In genomic region chr4:182886768-182887167, GRCh38 we compare ENCODE assay signal across 18 cellular contexts. TPM values are rescaled to one million over a fixed set of nuclear protein-coding genes. Genes with fewer than 3 reads are reported as not detected.
DNase-seq lines count a peak whose midpoint lies in the region; ATAC-seq and TF ChIP-seq lines count a peak whose summit lies in the region.
"Had no signal": no experiment of that assay in that cellular context is flagged by ENCODE, and none has a peak within 500 bp of the region (broad histone marks: within the 10 kb centered on the region; RNA-seq: fewer than 3 reads in every experiment).

No MANE protein-coding gene starts in this region.

- H3K4me3 ChIP-seq in heart left ventricle (no peak overlapping the region), spleen (no peak overlapping the region)
- H3K4me3 ChIP-seq: A549; BLaER1 treated with 17β-estradiol and CSF1 and Interleukin-3, amounts not matched to agents 10 nM and 100 nM had no signal

- peak; percentile 35 for DNase-seq in activated CD8-positive, alpha-beta memory T cell treated with anti-CD3 and anti-CD28 coated beads for 24 hours
- DNase-seq in activated CD8-positive, alpha-beta memory T cell treated with anti-CD3 and anti-CD28 coated beads, Interleukin-2, amount 50 U/mL, for 48 hours, result no peak
- DNase-seq in Right ventricle myocardium inferior (ENCODE audit: missing footprints) (peak; percentile 21), heart left ventricle (no peak), spleen (peak; percentile 54), NOMO-1 (lab: John Stamatoyannopoulos, UW; ENCODE audit: unreplicated experiment in 2 of 2) (no peak)
- DNase-seq: AML-193; Caco-2; Calu3; CD4-positive, alpha-beta T cell; DMS79 treated with DMSO at 0.1 percent for 48 hours; GF-D8 had no signal

- H3K9me3 ChIP-seq in heart left ventricle (peaks cover 0 to 11% (median 3%) of the 10 kb centered on the region in 12 donors), spleen (peaks cover 2 to 34% (median 12%) of the 10 kb centered on the region in 8 donors)

- no peaks in the 10 kb centered on the region for H3K27me3 ChIP-seq in heart left ventricle
- H3K27me3 ChIP-seq in spleen (replicated peaks in 1 of 7), result no peaks in the 10 kb centered on the region
- H3K27me3 ChIP-seq: BLaER1 treated with 17β-estradiol and CSF1 and Interleukin-3, amounts not matched to agents 10 nM and 100 nM had no signal

- TF ChIP-seq CTCF in heart left ventricle (IDR thresholded peaks at IDR 0.05), result no peak
- no peak for TF ChIP-seq CTCF in spleen (IDR thresholded peaks at IDR 0.05 in 8 of 11, conservative IDR thresholded peaks at IDR 0.05 in 3 of 11)

- TF ChIP-seq POLR2A in heart left ventricle (IDR thresholded peaks at IDR 0.05) (no peak), spleen (IDR thresholded peaks at IDR 0.05) (no peak)

- H3K36me3 ChIP-seq in heart left ventricle, result peaks cover 0 to 79% (median 53%) of the 10 kb centered on the region in 9 donors
- H3K36me3 ChIP-seq in spleen, result peaks cover 9 to 98% (median 56%) of the 10 kb centered on the region in 6 donors

- 93 to 98% (median 97%) methylated on average over 9 of the region's 9 CpGs for WGBS in heart left ventricle, 4 donors
- 97 to 98% (median 97%) methylated on average over 9 of the region's 9 CpGs for WGBS in spleen, 5 donors

- ATAC-seq in Right ventricle myocardium inferior (no peak), heart left ventricle (no peak), HG02610 (IDR thresholded peaks at IDR 0.05; ENCODE audit: unreplicated experiment) (no peak)
- ATAC-seq: A549; CD8-positive, alpha-beta T cell had no signal

- intact Hi-C loops in Right ventricle myocardium inferior (cut with DNase I), result no loop called here
- intact Hi-C loops in heart left ventricle (cut with DNase I), result no loop called here
- intact Hi-C loops in spleen (cut with DNase I; ENCODE audit: low total_unique reads), result no loop called here

- H3K27ac ChIP-seq in heart left ventricle (no peak overlapping the region), spleen (peak overlapping the region in 3 of 8 donors; percentile 14 to 34 (median 30))
- H3K27ac ChIP-seq: 22Rv1; A549; BLaER1 treated with 17β-estradiol and CSF1 and Interleukin-3, amounts not matched to agents 10 nM and 100 nM; C4-2B had no signal

- H3K4me1 ChIP-seq in heart left ventricle (peaks cover 0 to 5% (median 0%) of the 10 kb centered on the region in 12 donors), spleen (no peaks in the 10 kb centered on the region)
- H3K4me1 ChIP-seq: A549; BLaER1 treated with 17β-estradiol and CSF1 and Interleukin-3, amounts not matched to agents 10 nM and 100 nM; Caco-2 had no signal

RNA-seq across cellular contexts. Expression of gene DCTD, which starts 30.4 kb away (rescaled TPM):
- total RNA-seq in Right ventricle myocardium inferior (44.1 TPM), heart left ventricle (10 to 100 TPM; 28.9 to 55.7 (median 41.2) TPM), spleen (10 to 100 TPM; 63.9 to 97.2 (median 77.8) TPM)
- polyA plus RNA-seq in heart left ventricle (10 to 100 TPM; 16.1 to 44.7 TPM), spleen (10 to 100 TPM; 40.4 to 58.5 (median 46.8) TPM)

Comparison
In these comparisons a context has a peak if more than half of its experiments do, and no peak if none do; other contexts are left out.
1. DNase-seq: peak in activated CD8-positive, alpha-beta memory T cell treated with anti-CD3 and anti-CD28 coated beads for 24 hours (single experiment), Right ventricle myocardium inferior (single experiment) and spleen (single experiment); none in activated CD8-positive, alpha-beta memory T cell treated with anti-CD3 and anti-CD28 coated beads, Interleukin-2, amount 50 U/mL, for 48 hours (single experiment), heart left ventricle (0 of 5) and NOMO-1 (0 of 2).